8 cellular contexts compared by ENCODE assay signal in the genomic region with DNA sequence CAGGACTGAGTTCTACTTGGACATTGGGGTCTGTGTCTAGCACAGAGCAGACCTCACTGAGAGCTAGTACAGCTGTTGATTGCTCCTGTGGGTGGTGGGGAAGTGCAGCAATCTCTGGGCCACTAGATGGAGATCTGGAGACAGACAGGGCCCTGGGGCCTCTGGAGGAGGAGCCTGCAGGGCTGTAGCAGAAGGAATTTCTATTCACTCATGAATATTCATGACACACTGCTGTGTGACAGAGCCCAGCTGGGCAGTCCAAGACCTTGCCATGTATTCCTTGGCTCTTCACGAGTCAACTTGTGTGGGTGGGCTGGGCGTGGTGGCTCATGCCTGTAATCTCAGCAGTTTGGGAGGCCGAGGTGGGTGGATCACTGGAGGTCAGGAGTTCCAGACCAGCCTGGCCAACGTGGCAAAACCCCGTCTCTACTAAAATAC. TPM values are rescaled to one million over a fixed set of nuclear protein-coding genes. Genes with fewer than 3 reads are reported as not detected.
DNase-seq lines count a peak whose midpoint lies in the region; ATAC-seq, FAIRE-seq and TF ChIP-seq lines count a peak whose summit lies in the region.

No MANE protein-coding gene starts in this region.

- ATAC-seq in PC-3, result peak; percentile 75
- peak; percentile 88 for ATAC-seq in HepG2
- peak; percentile 70 to 72 for ATAC-seq in upper lobe of left lung (ENCODE audit: low FRiP score in 2 of 2)
- no peak for ATAC-seq in GM21619 (IDR thresholded peaks at IDR 0.05; ENCODE audit: unreplicated experiment)
- no peak for ATAC-seq in HG02623 (IDR thresholded peaks at IDR 0.05; ENCODE audit: unreplicated experiment)

- no peak overlapping the region for H3K9ac ChIP-seq in PC-3 (ENCODE audit: low read length)
- H3K9ac ChIP-seq in HepG2 (ENCODE audit: insufficient read depth, low read depth, low read length), result no peak overlapping the region

- in situ Hi-C loops in HepG2 (cut with HindIII; ENCODE audit: extremely low pct_ligation_motif_present, low pct_unique_long_range_greater_than_20kb), result no loop called here

- CTCF ChIA-PET in PC-3 (lab: Charles Lee) (interaction anchor here (1.0 kb wide), 1 partner anchor 31 kb away, joined by 3 read pairs; no protein-coding TSS in a partner anchor), HepG2 (lab: Yijun Ruan, JAX; ENCODE audit: low intra/inter-chr PET ratio, low total read pairs) (no interaction called here)

- TF ChIP-seq EP300 in HepG2 (IDR thresholded peaks at IDR 0.05; ENCODE audit: low read depth in 2 of 2, low read length in 2 of 2), result no peak
- no peak for TF ChIP-seq EP300 in HepG2 (CRISPR knock-in tag; IDR thresholded peaks at IDR 0.05; ENCODE audit: borderline replicate concordance)
- no peak for TF ChIP-seq EP300 in upper lobe of left lung (IDR thresholded peaks at IDR 0.05)

- intact Hi-C loops in PC-3 (cut with micrococcal nuclease), result no loop called here
- intact Hi-C loops in HepG2 (cut with micrococcal nuclease; ENCODE audit: unreplicated experiment), result no loop called here

- peak; percentile 85 for DNase-seq in D341Med (ENCODE audit: low spot score)
- peak; percentile 91 for DNase-seq in HCEC 1CT
- peak; percentile 70 for DNase-seq in PC-3
- peak; percentile 62 for DNase-seq in cerebellar cortex (ENCODE audit: low spot score)
- DNase-seq in HepG2 (ENCODE audit: low spot score), result peak; percentile 57
- DNase-seq in upper lobe of left lung, result peak in 1 of 2 donors; percentile 39

- H3K4me3 ChIP-seq in PC-3 (ENCODE audit: low read length), result no peak overlapping the region
- no peak overlapping the region for H3K4me3 ChIP-seq in HepG2 (replicated peaks in 1 of 3; ENCODE audit: insufficient read depth in 1 of 3, low read depth in 2 of 3, low read length in 3 of 3)
- no peak overlapping the region for H3K4me3 ChIP-seq in upper lobe of left lung

- H3F3A ChIP-seq in PC-3 (ENCODE audit: low read length, unreplicated experiment), result no peaks in the 10 kb centered on the region

- TF ChIP-seq RAD21 in HepG2 (CRISPR knock-in tag; IDR thresholded peaks at IDR 0.05), result peak; percentile 27; the same call in 1 of the 2 replicates

- peak; percentile 89 for FAIRE-seq in HepG2 (lab: Jason Lieb, UNC)

- H3K27ac ChIP-seq in PC-3 (ENCODE audit: low read length) (no peak overlapping the region), HepG2 (ENCODE audit: extremely low read length, insufficient read depth, low read length) (no peak overlapping the region), upper lobe of left lung (no peak overlapping the region)

- 89% methylated on average over 5 of the region's 5 CpGs for WGBS in HepG2 (ENCODE audit: low lambda C conversion rate)
- 55 to 71% methylated on average over 5 of the region's 5 CpGs for WGBS in upper lobe of left lung, 2 donors

- POLR2A ChIA-PET in PC-3 (lab: Charles Lee; ENCODE audit: unreplicated experiment) (no interaction called here), HepG2 (lab: Yijun Ruan, JAX) (no interaction called here)

- TF ChIP-seq POLR2A in HepG2 (IDR thresholded peaks at IDR 0.05; ENCODE audit: insufficient read depth in 1 of 2, low read depth in 2 of 2, low read length in 2 of 2) (no peak), upper lobe of left lung (IDR thresholded peaks at IDR 0.05) (no peak)

- no peaks in the 10 kb centered on the region for H4K20me1 ChIP-seq in PC-3 (ENCODE audit: low read length)
- H4K20me1 ChIP-seq in HepG2 (ENCODE audit: insufficient read depth, low read length), result no peaks in the 10 kb centered on the region

- no TSS peak for BruUV-seq in PC-3 (replicated peaks; lab: Mats Ljungman, UMichigan)
- no TSS peak for BruUV-seq in HepG2 (replicated peaks; lab: Mats Ljungman, UMichigan)

- H3K4me1 ChIP-seq in PC-3 (ENCODE audit: insufficient read depth, low read length) (peaks cover 11% of the 10 kb centered on the region; the same call in 1 of the 2 replicates), HepG2 (ENCODE audit: insufficient read depth, low read length) (no peaks in the 10 kb centered on the region), upper lobe of left lung (peaks cover 0 to 13% (median 3%) of the 10 kb centered on the region in 4 donors)

- no peak overlapping the region for H2AFZ ChIP-seq in PC-3 (ENCODE audit: low read length)
- no peak overlapping the region for H2AFZ ChIP-seq in HepG2 (ENCODE audit: low read length)

- H3K9me3 ChIP-seq in PC-3 (ENCODE audit: low read length) (no peaks in the 10 kb centered on the region), HepG2 (ENCODE audit: low read length) (no peaks in the 10 kb centered on the region), upper lobe of left lung (no peaks in the 10 kb centered on the region)

- H3K36me3 ChIP-seq in PC-3 (ENCODE audit: low read depth, low read length) (peaks cover 42% of the 10 kb centered on the region), HepG2 (replicated peaks in 1 of 2; ENCODE audit: control insufficient read depth in 1 of 2, insufficient read depth in 2 of 2, low read length in 2 of 2) (peaks cover 25 to 66% of the 10 kb centered on the region in 2 experiments), upper lobe of left lung (peaks cover 13 to 76% (median 60%) of the 10 kb centered on the region in 4 donors)

- H3K4me2 ChIP-seq in PC-3 (ENCODE audit: low read length) (no peak overlapping the region), HepG2 (ENCODE audit: low read depth, low read length) (no peak overlapping the region)

- TF ChIP-seq CTCF in PC-3 (conservative IDR thresholded peaks at IDR 0.05; ENCODE audit: low read depth, low read length) (peak; percentile 70), HepG2 (CRISPR knock-in tag; IDR thresholded peaks at IDR 0.05) (peak; percentile 56), upper lobe of left lung (IDR thresholded peaks at IDR 0.05) (peak in 3 of 6 experiments; percentile 19 to 35 (median 24))

- no peaks in the 10 kb centered on the region for H3K9me2 ChIP-seq in PC-3 (replicated peaks; ENCODE audit: low read length)

- H3K79me2 ChIP-seq in PC-3 (ENCODE audit: low read length) (no peaks in the 10 kb centered on the region), HepG2 (ENCODE audit: insufficient read depth, low read length) (no peaks in the 10 kb centered on the region)

- H3K27me3 ChIP-seq in PC-3 (ENCODE audit: low read length), result no peaks in the 10 kb centered on the region
- no peaks in the 10 kb centered on the region for H3K27me3 ChIP-seq in HepG2 (ENCODE audit: control insufficient read depth in 1 of 2, insufficient read depth in 2 of 2, low read length in 2 of 2)
- H3K27me3 ChIP-seq in upper lobe of left lung, result no peaks in the 10 kb centered on the region

RNA-seq across cellular contexts. Expression of a gene that starts 37.5 kb away (rescaled TPM):
- total RNA-seq in PC-3 (2014; rRNA removed) (48.9 and 56.9 TPM in 2 replicates), HepG2 (2016; rRNA removed; fragmentation: Illumina TruSeq; extraction: Trizol) (32.3 and 40.6 TPM in 2 replicates), upper lobe of left lung (100 to 1,000 TPM in 2 of 6 donors, 10 to 100 TPM in 4; 33.6 to 179 (median 64.9) TPM)
- total RNA-seq in HepG2 (2016; cell fraction: cytosol; rRNA removed; fragmentation: Illumina TruSeq; extraction: Trizol; ENCODE audit: low read depth), result 8.1 and 8.7 TPM in 2 replicates
- total RNA-seq in HepG2 (2016; cell fraction: insoluble cytoplasmic fraction; rRNA removed; fragmentation: Illumina TruSeq; extraction: Trizol), result 29.8 and 39.5 TPM in 2 replicates
- 16.1 and 16.4 TPM in 2 replicates for total RNA-seq in HepG2 (2016; cell fraction: membrane; rRNA removed; fragmentation: Illumina TruSeq; extraction: Trizol)
- 43.7 and 52.4 TPM in 2 replicates for total RNA-seq in HepG2 (2016; cell fraction: nucleus; rRNA removed; fragmentation: Illumina TruSeq; extraction: Trizol)
- 57.7 and 63.4 TPM in 2 replicates for polyA plus RNA-seq in HepG2 (2011; rRNA removed)
- polyA plus RNA-seq in HepG2 (2011; cell fraction: cytosol; rRNA removed), result 18.7 and 22.9 TPM in 2 replicates
- polyA plus RNA-seq in HepG2 (2011; cell fraction: nucleus; rRNA removed), result 189 and 204 TPM in 2 replicates
- polyA plus RNA-seq in HepG2 (2012), result 38.0 and 52.7 TPM in 2 replicates
- polyA plus RNA-seq in HepG2 (2016; cell fraction: cytosol; fragmentation: Illumina TruSeq; extraction: Trizol; ENCODE audit: low read depth), result 3.7 and 4.4 TPM in 2 replicates
- 29.6 and 32.8 TPM in 2 replicates for polyA plus RNA-seq in HepG2 (2016; cell fraction: insoluble cytoplasmic fraction; fragmentation: Illumina TruSeq; extraction: Trizol; ENCODE audit: low read depth)
- polyA plus RNA-seq in HepG2 (2016; cell fraction: membrane; fragmentation: Illumina TruSeq; extraction: Trizol; ENCODE audit: low read depth), result 7.8 and 9.8 TPM in 2 replicates
- 163 and 186 TPM in 2 replicates for polyA plus RNA-seq in HepG2 (2016; cell fraction: nucleus; fragmentation: Illumina TruSeq; extraction: Trizol; ENCODE audit: insufficient read depth, low read depth)
- polyA minus RNA-seq in HepG2 (2011; rRNA and poly(A)+ RNA removed; ENCODE audit: low replicate concordance), result 19.2 and 29.3 TPM in 2 replicates
- polyA minus RNA-seq in HepG2 (2011; cell fraction: cytosol; rRNA and poly(A)+ RNA removed), result 10.2 and 13.3 TPM in 2 replicates
- 62.1 and 68.9 TPM in 2 replicates for polyA minus RNA-seq in HepG2 (2011; cell fraction: nucleus; rRNA and poly(A)+ RNA removed)

RNA-seq across cellular contexts. Expression of a gene that starts 37.6 kb away (rescaled TPM):
- total RNA-seq in PC-3 (2014; rRNA removed), result 102 and 114 TPM in 2 replicates
- total RNA-seq in HepG2 (2016; rRNA removed; fragmentation: Illumina TruSeq; extraction: Trizol), result 36.8 and 42.7 TPM in 2 replicates
- 11.2 and 13.0 TPM in 2 replicates for total RNA-seq in HepG2 (2016; cell fraction: cytosol; rRNA removed; fragmentation: Illumina TruSeq; extraction: Trizol; ENCODE audit: low read depth)
- total RNA-seq in HepG2 (2016; cell fraction: insoluble cytoplasmic fraction; rRNA removed; fragmentation: Illumina TruSeq; extraction: Trizol), result 37.7 and 38.3 TPM in 2 replicates
- total RNA-seq in HepG2 (2016; cell fraction: membrane; rRNA removed; fragmentation: Illumina TruSeq; extraction: Trizol), result 20.4 and 23.6 TPM in 2 replicates
- total RNA-seq in HepG2 (2016; cell fraction: nucleus; rRNA removed; fragmentation: Illumina TruSeq; extraction: Trizol), result 17.5 and 23.9 TPM in 2 replicates
- polyA plus RNA-seq in HepG2 (2011; rRNA removed), result 16.2 and 24.6 TPM in 2 replicates
- polyA plus RNA-seq in HepG2 (2011; cell fraction: cytosol; rRNA removed), result 16.9 and 25.0 TPM in 2 replicates
- polyA plus RNA-seq in HepG2 (2011; cell fraction: nucleus; rRNA removed), result 44.8 and 46.0 TPM in 2 replicates
- polyA plus RNA-seq in HepG2 (2012), result 14.8 and 16.9 TPM in 2 replicates
- polyA plus RNA-seq in HepG2 (2016; cell fraction: cytosol; fragmentation: Illumina TruSeq; extraction: Trizol; ENCODE audit: low read depth), result 10.0 and 10.8 TPM in 2 replicates
- polyA plus RNA-seq in HepG2 (2016; cell fraction: insoluble cytoplasmic fraction; fragmentation: Illumina TruSeq; extraction: Trizol; ENCODE audit: low read depth), result 33.4 and 39.5 TPM in 2 replicates
- 14.7 and 16.1 TPM in 2 replicates for polyA plus RNA-seq in HepG2 (2016; cell fraction: membrane; fragmentation: Illumina TruSeq; extraction: Trizol; ENCODE audit: low read depth)
- polyA plus RNA-seq in HepG2 (2016; cell fraction: nucleus; fragmentation: Illumina TruSeq; extraction: Trizol; ENCODE audit: insufficient read depth, low read depth), result 37.5 and 39.9 TPM in 2 replicates
- polyA minus RNA-seq in HepG2 (2011; rRNA and poly(A)+ RNA removed; ENCODE audit: low replicate concordance), result 71.3 and 80.9 TPM in 2 replicates
- polyA minus RNA-seq in HepG2 (2011; cell fraction: cytosol; rRNA and poly(A)+ RNA removed), result 18.4 and 19.4 TPM in 2 replicates
- 14.0 and 15.2 TPM in 2 replicates for polyA minus RNA-seq in HepG2 (2011; cell fraction: nucleus; rRNA and poly(A)+ RNA removed)
- total RNA-seq in upper lobe of left lung, result 10 to 100 TPM; 14.1 to 46.5 (median 26.8) TPM

RNA-seq across cellular contexts. Expression of a gene that starts 54.8 kb away (rescaled TPM):
- 118 and 143 TPM in 2 replicates for total RNA-seq in PC-3 (2014; rRNA removed)
- 16.0 and 21.3 TPM in 2 replicates for total RNA-seq in HepG2 (2016; rRNA removed; fragmentation: Illumina TruSeq; extraction: Trizol)
- 26.4 and 33.2 TPM in 2 replicates for total RNA-seq in HepG2 (2016; cell fraction: cytosol; rRNA removed; fragmentation: Illumina TruSeq; extraction: Trizol; ENCODE audit: low read depth)
- total RNA-seq in HepG2 (2016; cell fraction: insoluble cytoplasmic fraction; rRNA removed; fragmentation: Illumina TruSeq; extraction: Trizol), result 15.8 and 22.8 TPM in 2 replicates
- 34.4 and 37.9 TPM in 2 replicates for total RNA-seq in HepG2 (2016; cell fraction: membrane; rRNA removed; fragmentation: Illumina TruSeq; extraction: Trizol)
- 9.6 and 15.0 TPM in 2 replicates for total RNA-seq in HepG2 (2016; cell fraction: nucleus; rRNA removed; fragmentation: Illumina TruSeq; extraction: Trizol)
- 27.3 and 33.7 TPM in 2 replicates for polyA plus RNA-seq in HepG2 (2011; rRNA removed)
- polyA plus RNA-seq in HepG2 (2011; cell fraction: cytosol; rRNA removed), result 17.2 and 24.7 TPM in 2 replicates
- 44.4 and 50.4 TPM in 2 replicates for polyA plus RNA-seq in HepG2 (2011; cell fraction: nucleus; rRNA removed)
- 9.2 and 17.6 TPM in 2 replicates for polyA plus RNA-seq in HepG2 (2012)
- 38.0 and 46.9 TPM in 2 replicates for polyA plus RNA-seq in HepG2 (2016; cell fraction: cytosol; fragmentation: Illumina TruSeq; extraction: Trizol; ENCODE audit: low read depth)
- polyA plus RNA-seq in HepG2 (2016; cell fraction: insoluble cytoplasmic fraction; fragmentation: Illumina TruSeq; extraction: Trizol; ENCODE audit: low read depth), result 25.7 and 29.6 TPM in 2 replicates
- polyA plus RNA-seq in HepG2 (2016; cell fraction: membrane; fragmentation: Illumina TruSeq; extraction: Trizol; ENCODE audit: low read depth), result 45.5 and 48.8 TPM in 2 replicates
- 36.3 and 38.7 TPM in 2 replicates for polyA plus RNA-seq in HepG2 (2016; cell fraction: nucleus; fragmentation: Illumina TruSeq; extraction: Trizol; ENCODE audit: insufficient read depth, low read depth)
- 16.8 and 17.2 TPM in 2 replicates for polyA minus RNA-seq in HepG2 (2011; rRNA and poly(A)+ RNA removed; ENCODE audit: low replicate concordance)
- polyA minus RNA-seq in HepG2 (2011; cell fraction: cytosol; rRNA and poly(A)+ RNA removed), result 3.6 and 6.2 TPM in 2 replicates
- polyA minus RNA-seq in HepG2 (2011; cell fraction: nucleus; rRNA and poly(A)+ RNA removed), result 8.6 and 13.4 TPM in 2 replicates
- total RNA-seq in upper lobe of left lung, result 10 to 100 TPM; 17.3 to 58.0 (median 27.8) TPM

Comparison
In these comparisons a context has a peak if more than half of its experiments do, and no peak if none do; other contexts are left out.
1. ATAC-seq: peak in PC-3 (single experiment), HepG2 (single experiment) and upper lobe of left lung (2 of 2); none in GM21619 (single experiment) and HG02623 (single experiment).